Comparison of ENCODE assay signal across 9 cellular contexts in the genomic region with DNA sequence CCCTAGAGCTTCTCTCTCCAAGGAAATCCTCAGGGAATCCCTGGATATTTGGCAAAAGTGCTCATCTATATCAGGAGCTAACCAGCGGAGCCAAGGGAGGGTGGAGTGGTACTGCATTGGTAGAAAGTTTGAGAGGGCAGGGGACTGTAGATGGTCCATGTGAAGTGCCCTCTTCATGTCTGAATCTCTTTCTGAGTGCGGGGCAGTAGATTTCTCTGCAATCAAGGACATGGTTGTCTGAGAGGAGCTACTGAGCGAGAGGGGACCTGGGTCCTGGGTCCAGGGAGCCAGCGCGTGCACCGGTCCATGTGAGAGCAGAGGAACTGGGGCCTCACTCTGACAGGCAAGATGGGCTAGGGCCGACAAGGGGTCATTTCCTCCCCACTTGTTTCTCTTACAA. TPM values are rescaled to one million over a fixed set of nuclear protein-coding genes. Genes with fewer than 3 reads are reported as not detected.
DNase-seq lines count a peak whose midpoint lies in the region; ATAC-seq and TF ChIP-seq lines count a peak whose summit lies in the region.
"Had no signal": no experiment of that assay in that cellular context is flagged by ENCODE, and none has a peak within 500 bp of the region (broad histone marks: within the 10 kb centered on the region; RNA-seq: fewer than 3 reads in every experiment).

No MANE protein-coding gene starts in this region.

- H3K36me3 ChIP-seq in BLaER1 treated with 17β-estradiol and CSF1 and Interleukin-3, amounts not matched to agents 10 nM and 100 nM, result no peaks in the 10 kb centered on the region
- H3K36me3 ChIP-seq in OCI-LY7 (ENCODE audit: insufficient read depth, low read length), result no peaks in the 10 kb centered on the region

- H3K9ac ChIP-seq in BLaER1 treated with 17β-estradiol and CSF1 and Interleukin-3, amounts not matched to agents 10 nM and 100 nM, result 0 out of 22 replicates have a peak overlapping the region, but pooled peaks of 1 of the 11 experiments have one; percentile 73

- no peaks in the 10 kb centered on the region; a peak in 1 of 22 replicates for H4K20me1 ChIP-seq in BLaER1 treated with 17β-estradiol and CSF1 and Interleukin-3, amounts not matched to agents 10 nM and 100 nM
- no peaks in the 10 kb centered on the region for H4K20me1 ChIP-seq in OCI-LY7 (ENCODE audit: insufficient read depth, low read length)

- H3K9me3 ChIP-seq in BLaER1 treated with 17β-estradiol and CSF1 and Interleukin-3, amounts not matched to agents 10 nM and 100 nM (replicated peaks in 1 of 11), result no peaks in the 10 kb centered on the region
- H3K9me3 ChIP-seq in OCI-LY7 (ENCODE audit: low read length), result no peaks in the 10 kb centered on the region

- H3K4me1 Mint-ChIP-seq in nephron progenitor cell, result peaks cover 55% of the 10 kb centered on the region

- POLR2A ChIA-PET in OCI-LY7 (lab: Charles Lee), result interaction anchor here (0.9 to 6.4 kb wide), 12 partner anchors 8 to 360 kb away, joined by 3 to 54 read pairs (median 4); a partner anchor contains a TSS

- H3K4me3 Mint-ChIP-seq in nephron progenitor cell, result peak overlapping the region; percentile 79

- peaks cover 6% of the 10 kb centered on the region for H3K27me3 Mint-ChIP-seq in nephron progenitor cell (ENCODE audit: low read depth, poor library complexity)

- no peaks in the 10 kb centered on the region for H3K79me2 ChIP-seq in OCI-LY7 (ENCODE audit: insufficient read depth, low read depth, low read length)

- TF ChIP-seq CTCF in OCI-LY7 (conservative IDR thresholded peaks at IDR 0.05; ENCODE audit: low read length), result no peak
- no peak for TF ChIP-seq CTCF in dorsolateral prefrontal cortex (IDR thresholded peaks at IDR 0.05 in 54 of 56, conservative IDR thresholded peaks at IDR 0.05 in 2 of 56; ENCODE audit: low read depth in 1 of 56, partially characterized antibody in 56 of 56)
- no peak for TF ChIP-seq CTCF in nephron progenitor cell (IDR thresholded peaks at IDR 0.05)

- no peak for ATAC-seq in HG03378 (IDR thresholded peaks at IDR 0.05; ENCODE audit: unreplicated experiment)

- peaks cover 6% of the 10 kb centered on the region for H3K36me3 Mint-ChIP-seq in nephron progenitor cell (ENCODE audit: low read depth)

- H3K4me3 ChIP-seq in BLaER1 treated with 17β-estradiol and CSF1 and Interleukin-3, amounts not matched to agents 10 nM and 100 nM, result peak overlapping the region in 6 of 10 experiments; percentile 68 to 74 (median 70); a peak in 7 of 20 replicates
- H3K4me3 ChIP-seq in OCI-LY7 (ENCODE audit: low read depth, low read length, poor library complexity, severe bottlenecking) (peak overlapping the region; percentile 70), dorsolateral prefrontal cortex (peak overlapping the region; percentile 52 to 86 (median 72))

- peak overlapping the region; percentile 98 for H2AFZ ChIP-seq in OCI-LY7 (ENCODE audit: low read length)

- intact Hi-C loops in OCI-LY7 (cut with micrococcal nuclease; ENCODE audit: unreplicated experiment), result loop anchor here (5.0 kb wide), 1 partner anchor 149 kb away; a partner anchor contains a TSS
- intact Hi-C loops in dorsolateral prefrontal cortex (cut with DNase I), result loop anchor here (2.0 to 10.0 kb wide), 2 partner anchors 59 to 347 kb away; a partner anchor contains a TSS

- CTCF ChIA-PET in OCI-LY7 (lab: Charles Lee; ENCODE audit: unreplicated experiment), result interaction anchor here (0.7 to 3.6 kb wide), 3 partner anchors 11 to 44 kb away, joined by 3 to 12 read pairs (median 12); no protein-coding TSS in a partner anchor

- peaks cover 0 to 27% (median 15%) of the 10 kb centered on the region in 11 experiments; a peak in 14 of 22 replicates for H3K27me3 ChIP-seq in BLaER1 treated with 17β-estradiol and CSF1 and Interleukin-3, amounts not matched to agents 10 nM and 100 nM
- no peaks in the 10 kb centered on the region for H3K27me3 ChIP-seq in dorsolateral prefrontal cortex

- peak overlapping the region; percentile 74 to 94 (median 94) for H3K4me2 ChIP-seq in BLaER1 treated with 17β-estradiol and CSF1 and Interleukin-3, amounts not matched to agents 10 nM and 100 nM
- peak overlapping the region; percentile 83 for H3K4me2 ChIP-seq in OCI-LY7 (ENCODE audit: low read length)

- no TSS peak for BruUV-seq in OCI-LY7 (replicated peaks; lab: Mats Ljungman, UMichigan)

- no peaks in the 10 kb centered on the region for H3K9me2 ChIP-seq in OCI-LY7 (ENCODE audit: insufficient read depth, low read length)

- DNase-seq in OCI-LY7 (ENCODE audit: low spot score) (no peak), dorsolateral prefrontal cortex (peak in 2 of 10 donors; percentile 24 to 37), nephron progenitor cell (peak; percentile 18), erythroblast (lab: John Stamatoyannopoulos, UW) (no peak), activated gamma-delta T cell (lab: John Stamatoyannopoulos, UW) (no peak)
- DNase-seq in stimulated activated naive CD4-positive, alpha-beta T cell treated with Interleukin-2 at 50 U/mL for 16 hours (lab: John Stamatoyannopoulos, UW), result no peak

- no peaks in the 10 kb centered on the region for H3K9me3 Mint-ChIP-seq in nephron progenitor cell

- H3K27ac Mint-ChIP-seq in nephron progenitor cell, result peak overlapping the region; percentile 56

- peaks cover 39 to 45% (median 42%) of the 10 kb centered on the region in 10 experiments for H3K4me1 ChIP-seq in BLaER1 treated with 17β-estradiol and CSF1 and Interleukin-3, amounts not matched to agents 10 nM and 100 nM
- H3K4me1 ChIP-seq in OCI-LY7 (ENCODE audit: insufficient read depth, low read length, poor library complexity, severe bottlenecking), result peaks cover 42% of the 10 kb centered on the region

- no peak overlapping the region for H3K27ac ChIP-seq in BLaER1 treated with 17β-estradiol and CSF1 and Interleukin-3, amounts not matched to agents 10 nM and 100 nM
- no peak overlapping the region for H3K27ac ChIP-seq in OCI-LY7 (ENCODE audit: low read depth, low read length, poor library complexity, severe bottlenecking)
- peak overlapping the region; percentile 65 to 96 (median 92) for H3K27ac ChIP-seq in dorsolateral prefrontal cortex

- no peak for TF ChIP-seq POLR2A in erythroblast (IDR thresholded peaks at IDR 0.05; ENCODE audit: low read length)

RNA-seq across cellular contexts. Expression of a gene that starts 0.7 kb away (rescaled TPM):
- 5.5 and 6.9 TPM in 2 replicates for total RNA-seq in OCI-LY7 (2014; rRNA removed; shearing (Covaris generic))
- total RNA-seq in OCI-LY7 (2022) (5.5 and 7.3 TPM in 2 replicates), dorsolateral prefrontal cortex (10 to 100 TPM; 32.0 to 84.9 (median 55.1) TPM)

RNA-seq across cellular contexts. Expression of a gene that starts 19.1 kb away (rescaled TPM):
- not detected in 2 replicates for total RNA-seq in OCI-LY7 (2014; rRNA removed; shearing (Covaris generic))
- total RNA-seq in OCI-LY7 (2022) (not detected in 2 replicates), dorsolateral prefrontal cortex (1 to 10 TPM in 61 of 120 experiments, under 1 TPM in 30, not detected in 29; 0.40 to 4.0 (median 1.3) TPM)
- total RNA-seq: RPMI7951 had no signal

RNA-seq across cellular contexts. Expression of a gene that starts 25.3 kb away (rescaled TPM):
- total RNA-seq in OCI-LY7 (2014; rRNA removed; shearing (Covaris generic)), result not detected in 2 replicates
- total RNA-seq in OCI-LY7 (2022), result not detected in 2 replicates
- total RNA-seq in dorsolateral prefrontal cortex, result 10 to 100 TPM in 1 of 120 experiments, 1 to 10 TPM in 113, under 1 TPM in 6; 0.56 to 10.0 (median 2.8) TPM
- total RNA-seq: RPMI7951 had no signal

RNA-seq across cellular contexts. Expression of a gene that starts 26.3 kb away (rescaled TPM):
- not detected in 2 replicates for total RNA-seq in OCI-LY7 (2014; rRNA removed; shearing (Covaris generic))
- total RNA-seq in OCI-LY7 (2022), result not detected in 2 replicates
- 1,000 to 10,000 TPM in 61 of 120 experiments, 100 to 1,000 TPM in 59; 265 to 3,917 (median 1,020) TPM for total RNA-seq in dorsolateral prefrontal cortex
- total RNA-seq: RPMI7951 had no signal

RNA-seq across cellular contexts. Expression of a gene that starts 58.5 kb away (rescaled TPM):
- total RNA-seq in OCI-LY7 (2014; rRNA removed; shearing (Covaris generic)), result 14.8 and 17.3 TPM in 2 replicates
- 18.8 and 22.4 TPM in 2 replicates for total RNA-seq in OCI-LY7 (2022)
- total RNA-seq in dorsolateral prefrontal cortex, result 10 to 100 TPM in 114 of 120 experiments, 1 to 10 TPM in 6; 7.3 to 30.0 (median 16.4) TPM

Comparison
In these comparisons a context has a peak if more than half of its experiments do, and no peak if none do; other contexts are left out.
1. H3K27ac ChIP-seq: peak in dorsolateral prefrontal cortex (59 of 59); none in BLaER1 treated with 17β-estradiol and CSF1 and Interleukin-3, amounts not matched to agents 10 nM and 100 nM (0 of 11) and OCI-LY7 (single experiment).
2. Peak in every context shown above with its lines, with median percentiles within 50 percentile points of each other: H3K4me3 ChIP-seq.